8 cellular contexts compared by ENCODE assay signal in the genomic region with DNA sequence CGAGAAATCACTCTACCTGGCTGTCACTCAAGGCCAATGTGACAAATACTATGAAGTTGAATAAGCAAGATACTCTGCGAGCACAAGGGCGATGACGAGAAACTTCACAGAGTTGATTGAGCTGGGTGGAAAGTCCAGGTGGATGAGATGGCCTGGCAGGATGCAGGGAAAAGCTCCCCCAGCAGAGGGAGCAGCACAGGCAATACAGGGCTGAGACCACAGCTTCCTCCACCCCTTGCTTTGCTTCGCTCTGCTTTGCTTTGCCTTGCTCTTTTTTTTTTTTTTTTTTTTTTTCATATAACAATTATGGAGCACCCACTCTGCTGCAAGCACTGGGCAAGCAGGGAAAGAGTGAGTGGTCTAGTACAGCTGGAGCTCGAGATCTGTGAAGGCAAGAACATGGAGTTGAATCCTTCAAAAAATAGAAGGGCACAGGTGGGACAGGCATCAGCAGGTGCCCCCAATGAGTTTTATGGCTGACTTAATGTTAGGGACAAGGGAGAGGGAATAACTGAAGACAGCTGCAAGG.
DNase-seq lines count a peak whose midpoint lies in the region; ATAC-seq and TF ChIP-seq lines count a peak whose summit lies in the region.

No MANE protein-coding gene starts in this region.

- peak; percentile 98 for ATAC-seq in left lung

- dilution Hi-C loops in mammary epithelial cell (cut with HindIII; ENCODE audit: low sequenced_read_pairs), result no loop called here

- H3K9me3 ChIP-seq in HAP-1, result no peaks in the 10 kb centered on the region
- H3K9me3 ChIP-seq in WERI-Rb-1 (ENCODE audit: severe bottlenecking), result no peaks in the 10 kb centered on the region
- no peaks in the 10 kb centered on the region for H3K9me3 ChIP-seq in mammary epithelial cell (replicated peaks; ENCODE audit: insufficient read depth, low read length)
- no peaks in the 10 kb centered on the region for H3K9me3 ChIP-seq in left lung

- H3K36me3 ChIP-seq in HAP-1 (replicated peaks) (no peaks in the 10 kb centered on the region), WERI-Rb-1 (no peaks in the 10 kb centered on the region), mammary epithelial cell (ENCODE audit: insufficient read depth, low read length) (no peaks in the 10 kb centered on the region), left lung (no peaks in the 10 kb centered on the region)

- peaks cover 20% of the 10 kb centered on the region for H3K4me1 ChIP-seq in HAP-1
- H3K4me1 ChIP-seq in mammary epithelial cell (ENCODE audit: insufficient read depth, low read length), result peaks cover 29% of the 10 kb centered on the region
- H3K4me1 ChIP-seq in left lung, result peaks cover 16 to 19% of the 10 kb centered on the region in 2 donors

- CTCF ChIA-PET in mammary epithelial cell (lab: Charles Lee; ENCODE audit: low non-redundant PET), result interaction anchor here (0.6 to 1.9 kb wide), 11 partner anchors 68 to 1090 kb away, joined by 3 to 23 read pairs (median 4); no protein-coding TSS in a partner anchor

- H2AFZ ChIP-seq in mammary epithelial cell (ENCODE audit: low read depth, low read length), result peak overlapping the region; percentile 1

- H3K4me2 ChIP-seq in mammary epithelial cell (ENCODE audit: insufficient read depth, low read depth, low read length), result peak overlapping the region; percentile 44

- H4K20me1 ChIP-seq in mammary epithelial cell (ENCODE audit: insufficient read depth, low read length), result no peaks in the 10 kb centered on the region

- intact Hi-C loops in mammary epithelial cell (cut with micrococcal nuclease) (loop anchor here (1.0 to 5.0 kb wide), 6 partner anchors 66 to 494 kb away; no protein-coding TSS in a partner anchor), left lung (cut with DNase I) (no loop called here)

- in situ Hi-C loops in HAP-1 (cut with MboI; ENCODE audit: low sequenced_read_pairs), result no loop called here
- in situ Hi-C loops in mammary epithelial cell (cut with MboI; ENCODE audit: low sequenced_read_pairs in 2 of 2), result loop anchor here in 1 of 2 donors (25.0 kb wide), 1 partner anchor 486 kb away; no protein-coding TSS in a partner anchor

- no peak overlapping the region for H3K4me3 ChIP-seq in HAP-1
- H3K4me3 ChIP-seq in WERI-Rb-1 (ENCODE audit: low read depth, low read length), result no peak overlapping the region
- no peak overlapping the region for H3K4me3 ChIP-seq in mammary epithelial cell (replicated peaks in 1 of 3; ENCODE audit: insufficient read depth in 1 of 3, low read depth in 2 of 3, low read length in 3 of 3)
- no peak overlapping the region for H3K4me3 ChIP-seq in left lung

- TF ChIP-seq CTCF in WERI-Rb-1 (IDR thresholded peaks at IDR 0.05; ENCODE audit: low read depth, low read length) (peak; percentile 92), mammary epithelial cell (conservative IDR thresholded peaks at IDR 0.05 in 1 of 2, IDR thresholded peaks at IDR 0.05 in 1 of 2; ENCODE audit: extremely low read depth in 1 of 2, insufficient read depth in 1 of 2, low read depth in 1 of 2, low read length in 2 of 2) (peak; percentile 90 to 95), left lung (IDR thresholded peaks at IDR 0.05) (peak; percentile 60 to 76)

- H3K9ac ChIP-seq in mammary epithelial cell (ENCODE audit: insufficient read depth, low read length), result no peak overlapping the region

- WGBS in mammary epithelial cell (ENCODE audit: low coverage, missing lambda C conversion rate), result 95% methylated on average over 6 of the region's 6 CpGs

- no TSS peak for BruUV-seq in mammary epithelial cell (replicated peaks; lab: Mats Ljungman, UMichigan)

- H3K27me3 ChIP-seq in HAP-1 (ENCODE audit: low read depth) (no peaks in the 10 kb centered on the region), WERI-Rb-1 (ENCODE audit: insufficient read depth, low read depth, severe bottlenecking) (no peaks in the 10 kb centered on the region), mammary epithelial cell (ENCODE audit: insufficient read depth, low read length) (no peaks in the 10 kb centered on the region), left lung (no peaks in the 10 kb centered on the region)

- H3K27ac ChIP-seq in WERI-Rb-1 (no peak overlapping the region), mammary epithelial cell (ENCODE audit: insufficient read depth, low read depth, low read length) (no peak overlapping the region), left lung (no peak overlapping the region)

- H3K79me2 ChIP-seq in mammary epithelial cell (ENCODE audit: insufficient read depth, low read length), result no peaks in the 10 kb centered on the region

- DNase-seq in NCI-H1417 (lab: John Stamatoyannopoulos, UW), result peak in 2 of 3 experiments; percentile 23 to 42
- no peak for DNase-seq in NCI-H1417 treated with DMSO at 0.1 percent for 48 hours (lab: John Stamatoyannopoulos, UW)
- DNase-seq in HAP-1 (ENCODE audit: low spot score in 2 of 2), result peak; percentile 58 to 85
- DNase-seq in M059J (ENCODE audit: low read depth), result peak; percentile 81
- peak; percentile 62 for DNase-seq in WERI-Rb-1
- DNase-seq in mammary epithelial cell, result peak; percentile 59
- DNase-seq in left lung, result peak; percentile 67 to 72
- DNase-seq in stimulated activated CD8-positive, alpha-beta memory T cell treated with anti-CD3 and anti-CD28 coated beads, Interleukin-12 subunit alpha, Interleukin-12 subunit beta, amount 100 ng/mL, for 4 hours (ENCODE audit: low read depth), result peak; percentile 30
